ENCODE assay signal across 1 cellular context in the genomic region with DNA sequence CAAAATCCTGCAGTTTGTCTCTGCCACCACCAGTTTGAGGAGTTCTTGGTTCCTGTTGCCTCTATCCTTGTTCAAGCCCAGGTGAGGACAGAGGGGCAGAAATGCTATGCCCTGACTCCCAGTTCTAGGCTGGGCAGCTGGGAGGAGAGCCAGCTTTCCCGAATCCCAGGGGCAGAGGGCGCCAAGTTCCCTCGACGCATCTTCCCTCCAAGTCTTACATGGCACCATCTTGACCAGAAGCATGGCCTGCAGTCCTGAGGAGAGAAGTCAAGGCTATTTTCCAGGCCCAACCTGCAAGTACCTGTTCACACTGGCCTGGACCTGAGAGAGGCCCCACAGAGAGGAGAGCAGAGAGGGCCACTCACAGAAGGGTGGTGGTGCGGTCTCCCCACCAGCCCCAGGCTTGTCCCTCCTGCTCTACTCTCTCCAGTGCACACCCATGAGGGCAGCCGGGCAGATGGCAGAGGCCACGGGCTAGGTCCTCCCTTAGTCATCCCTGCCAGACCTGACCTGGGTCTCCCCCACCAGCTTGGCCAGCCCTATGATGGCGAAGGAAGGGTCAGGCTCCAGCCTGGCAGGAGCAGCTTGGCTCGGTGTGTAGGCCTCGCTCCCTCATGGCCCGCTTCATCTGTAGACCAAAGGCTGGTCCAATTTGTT.
TF ChIP-seq lines count a peak whose summit lies in the region.

No MANE protein-coding gene starts in this region.

TF ChIP-seq in GM23338, 12 proteins besides CTCF, POLR2A, EP300 and RAD21 (continued from another document):
- TF ChIP-seq, protein P1, sequence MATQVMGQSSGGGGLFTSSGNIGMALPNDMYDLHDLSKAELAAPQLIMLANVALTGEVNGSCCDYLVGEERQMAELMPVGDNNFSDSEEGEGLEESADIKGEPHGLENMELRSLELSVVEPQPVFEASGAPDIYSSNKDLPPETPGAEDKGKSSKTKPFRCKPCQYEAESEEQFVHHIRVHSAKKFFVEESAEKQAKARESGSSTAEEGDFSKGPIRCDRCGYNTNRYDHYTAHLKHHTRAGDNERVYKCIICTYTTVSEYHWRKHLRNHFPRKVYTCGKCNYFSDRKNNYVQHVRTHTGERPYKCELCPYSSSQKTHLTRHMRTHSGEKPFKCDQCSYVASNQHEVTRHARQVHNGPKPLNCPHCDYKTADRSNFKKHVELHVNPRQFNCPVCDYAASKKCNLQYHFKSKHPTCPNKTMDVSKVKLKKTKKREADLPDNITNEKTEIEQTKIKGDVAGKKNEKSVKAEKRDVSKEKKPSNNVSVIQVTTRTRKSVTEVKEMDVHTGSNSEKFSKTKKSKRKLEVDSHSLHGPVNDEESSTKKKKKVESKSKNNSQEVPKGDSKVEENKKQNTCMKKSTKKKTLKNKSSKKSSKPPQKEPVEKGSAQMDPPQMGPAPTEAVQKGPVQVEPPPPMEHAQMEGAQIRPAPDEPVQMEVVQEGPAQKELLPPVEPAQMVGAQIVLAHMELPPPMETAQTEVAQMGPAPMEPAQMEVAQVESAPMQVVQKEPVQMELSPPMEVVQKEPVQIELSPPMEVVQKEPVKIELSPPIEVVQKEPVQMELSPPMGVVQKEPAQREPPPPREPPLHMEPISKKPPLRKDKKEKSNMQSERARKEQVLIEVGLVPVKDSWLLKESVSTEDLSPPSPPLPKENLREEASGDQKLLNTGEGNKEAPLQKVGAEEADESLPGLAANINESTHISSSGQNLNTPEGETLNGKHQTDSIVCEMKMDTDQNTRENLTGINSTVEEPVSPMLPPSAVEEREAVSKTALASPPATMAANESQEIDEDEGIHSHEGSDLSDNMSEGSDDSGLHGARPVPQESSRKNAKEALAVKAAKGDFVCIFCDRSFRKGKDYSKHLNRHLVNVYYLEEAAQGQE (IDR thresholded peaks at IDR 0.05; ENCODE audit: unreplicated experiment) = no peak
- no peak for TF ChIP-seq EZH2 (IDR thresholded peaks at IDR 0.05; ENCODE audit: low read depth, unreplicated experiment)
- no peak for TF ChIP-seq ZNF114 (CRISPR knock-in tag; IDR thresholded peaks at IDR 0.05)
- TF ChIP-seq POLR2AphosphoS5 (IDR thresholded peaks at IDR 0.05; ENCODE audit: low read depth) = no peak
- no peak for TF ChIP-seq EZH2phosphoT487 (IDR thresholded peaks at IDR 0.05; ENCODE audit: unreplicated experiment)
- TF ChIP-seq, protein P2, sequence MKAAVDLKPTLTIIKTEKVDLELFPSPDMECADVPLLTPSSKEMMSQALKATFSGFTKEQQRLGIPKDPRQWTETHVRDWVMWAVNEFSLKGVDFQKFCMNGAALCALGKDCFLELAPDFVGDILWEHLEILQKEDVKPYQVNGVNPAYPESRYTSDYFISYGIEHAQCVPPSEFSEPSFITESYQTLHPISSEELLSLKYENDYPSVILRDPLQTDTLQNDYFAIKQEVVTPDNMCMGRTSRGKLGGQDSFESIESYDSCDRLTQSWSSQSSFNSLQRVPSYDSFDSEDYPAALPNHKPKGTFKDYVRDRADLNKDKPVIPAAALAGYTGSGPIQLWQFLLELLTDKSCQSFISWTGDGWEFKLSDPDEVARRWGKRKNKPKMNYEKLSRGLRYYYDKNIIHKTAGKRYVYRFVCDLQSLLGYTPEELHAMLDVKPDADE (IDR thresholded peaks at IDR 0.05) = no peak
- TF ChIP-seq NANOG (IDR thresholded peaks at IDR 0.05; ENCODE audit: borderline replicate concordance) = no peak
- no peak for TF ChIP-seq CREB1 (CRISPR knock-in tag; IDR thresholded peaks at IDR 0.05; ENCODE audit: low read depth)
- no peak for TF ChIP-seq JUNB (IDR thresholded peaks at IDR 0.05; ENCODE audit: unreplicated experiment)
